27 cellular contexts compared by ENCODE assay signal in the genomic region with DNA sequence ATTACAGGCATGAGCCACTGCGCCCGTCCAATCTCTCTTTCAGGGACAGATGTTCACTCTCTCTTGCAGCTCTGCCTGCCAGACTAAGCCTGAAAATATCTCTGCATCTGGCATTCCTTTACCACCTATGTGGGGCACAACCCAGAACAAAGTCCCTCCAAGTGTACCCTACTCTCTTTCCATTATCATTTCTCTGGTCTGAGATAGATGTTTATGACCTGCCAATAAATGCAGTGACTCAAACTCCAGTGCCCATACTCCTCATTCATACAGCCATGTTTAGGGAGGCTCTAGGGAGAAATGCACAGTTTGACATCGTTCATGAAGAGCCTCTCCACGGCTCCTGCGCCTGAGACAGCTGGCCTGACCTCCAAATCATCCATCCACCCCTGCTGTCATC. TPM values are rescaled to one million over a fixed set of nuclear protein-coding genes. Genes with fewer than 3 reads are reported as not detected.
A peak's percentile ranks its signal among the peaks of the same experiment; 100 is the strongest.
DNase-seq lines count a peak whose midpoint lies in the region; TF ChIP-seq lines count a peak whose summit lies in the region.
"Had no signal": no experiment of that assay in that cellular context is flagged by ENCODE, and none has a peak within 500 bp of the region (broad histone marks: within the 10 kb centered on the region; RNA-seq: fewer than 3 reads in every experiment).

A gene with protein sequence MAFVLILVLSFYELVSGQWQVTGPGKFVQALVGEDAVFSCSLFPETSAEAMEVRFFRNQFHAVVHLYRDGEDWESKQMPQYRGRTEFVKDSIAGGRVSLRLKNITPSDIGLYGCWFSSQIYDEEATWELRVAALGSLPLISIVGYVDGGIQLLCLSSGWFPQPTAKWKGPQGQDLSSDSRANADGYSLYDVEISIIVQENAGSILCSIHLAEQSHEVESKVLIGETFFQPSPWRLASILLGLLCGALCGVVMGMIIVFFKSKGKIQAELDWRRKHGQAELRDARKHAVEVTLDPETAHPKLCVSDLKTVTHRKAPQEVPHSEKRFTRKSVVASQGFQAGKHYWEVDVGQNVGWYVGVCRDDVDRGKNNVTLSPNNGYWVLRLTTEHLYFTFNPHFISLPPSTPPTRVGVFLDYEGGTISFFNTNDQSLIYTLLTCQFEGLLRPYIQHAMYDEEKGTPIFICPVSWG (plus strand): TSS at position 255 of the 400 bp plus-strand sequence. CDS start 183 bp downstream, outside the sequence.

- TF ChIP-seq CTCF in colonic mucosa (IDR thresholded peaks at IDR 0.05) (no peak), transverse colon (IDR thresholded peaks at IDR 0.05) (no peak)

- in situ Hi-C loops in transverse colon (cut with MboI; ENCODE audit: low pct_ligation_motif_present in 1 of 4, low pct_unique_long_range_greater_than_20kb in 1 of 4, low sequenced_read_pairs in 3 of 4) = no loop called here

- H3K4me1 ChIP-seq in colonic mucosa (no peaks in the 10 kb centered on the region), mucosa of rectum (ENCODE audit: control insufficient read depth in 2 of 2, insufficient read depth in 2 of 2, low read length in 2 of 2) (peaks cover 0 to 29% of the 10 kb centered on the region in 2 donors), transverse colon (peaks cover 0 to 21% (median 5%) of the 10 kb centered on the region in 4 donors)
- H3K4me1 ChIP-seq in effector memory CD4-positive, alpha-beta T cell (ENCODE audit: control insufficient read depth, insufficient read depth, low read length, poor library complexity, severe bottlenecking) = no peaks in the 10 kb centered on the region
- H3K4me1 ChIP-seq: HAP-1 had no signal

- H3K27me3 ChIP-seq in colonic mucosa = no peaks in the 10 kb centered on the region
- H3K27me3 ChIP-seq in mucosa of rectum (ENCODE audit: control insufficient read depth in 2 of 2, insufficient read depth in 2 of 2, low read length in 2 of 2) = no peaks in the 10 kb centered on the region
- H3K27me3 ChIP-seq in transverse colon = no peaks in the 10 kb centered on the region
- no peaks in the 10 kb centered on the region for H3K27me3 ChIP-seq in effector memory CD4-positive, alpha-beta T cell (replicated peaks; ENCODE audit: control insufficient read depth, insufficient read depth, low read length, poor library complexity, severe bottlenecking)

- H3K9me3 ChIP-seq in colonic mucosa (no peaks in the 10 kb centered on the region), mucosa of rectum (ENCODE audit: control insufficient read depth in 2 of 2, low read length in 2 of 2) (no peaks in the 10 kb centered on the region), transverse colon (no peaks in the 10 kb centered on the region)
- no peaks in the 10 kb centered on the region for H3K9me3 ChIP-seq in effector memory CD4-positive, alpha-beta T cell (ENCODE audit: control insufficient read depth, low read length)
- H3K9me3 ChIP-seq: HAP-1 had no signal

- intact Hi-C loops in colonic mucosa (cut with DNase I) = no loop called here
- intact Hi-C loops in transverse colon (cut with DNase I; ENCODE audit: low total_unique reads) = no loop called here

- H3K36me3 ChIP-seq in colonic mucosa (no peaks in the 10 kb centered on the region), mucosa of rectum (ENCODE audit: control insufficient read depth in 2 of 2, insufficient read depth in 2 of 2, low read length in 2 of 2) (no peaks in the 10 kb centered on the region), transverse colon (no peaks in the 10 kb centered on the region)
- H3K36me3 ChIP-seq in effector memory CD4-positive, alpha-beta T cell (ENCODE audit: control insufficient read depth, insufficient read depth, low read length) = no peaks in the 10 kb centered on the region
- H3K36me3 ChIP-seq: HAP-1 had no signal

- TF ChIP-seq POLR2A in transverse colon (IDR thresholded peaks at IDR 0.05) = peak; percentile 55

- no peak for TF ChIP-seq EP300 in transverse colon (IDR thresholded peaks at IDR 0.05; ENCODE audit: low read depth)

- peak within 1 kb of the TSS; percentile 81 for H3K27ac ChIP-seq in colonic mucosa
- peak within 1 kb of the TSS; percentile 81 to 94 for H3K27ac ChIP-seq in mucosa of rectum (ENCODE audit: low read depth in 2 of 2, low read length in 2 of 2)
- H3K27ac ChIP-seq in transverse colon = peak within 1 kb of the TSS; percentile 57 to 84 (median 80)
- H3K27ac ChIP-seq in effector memory CD4-positive, alpha-beta T cell (ENCODE audit: insufficient read depth, low read length, poor library complexity, severe bottlenecking) = no peak within 1 kb of the TSS
- H3K27ac ChIP-seq: RWPE1 had no signal

- peak within 1 kb of the TSS; percentile 70 to 90 for H3K9ac ChIP-seq in colonic mucosa (ENCODE audit: low read depth in 2 of 2, low read length in 2 of 2)
- H3K9ac ChIP-seq in mucosa of rectum (ENCODE audit: low read depth in 1 of 2, low read length in 2 of 2) = peak within 1 kb of the TSS; percentile 47 to 85

- 30 to 53% methylated on average over 2 to 5 of the region's 5 CpGs for WGBS in transverse colon (ENCODE audit: low coverage in 1 of 2), 2 donors

- H3K4me3 ChIP-seq in colonic mucosa (peak within 1 kb of the TSS; percentile 34), mucosa of rectum (ENCODE audit: low read length in 2 of 2) (peak within 1 kb of the TSS; percentile 72 to 83), transverse colon (peak within 1 kb of the TSS in 3 of 4 donors; percentile 28 to 40 (median 34))
- no peak within 1 kb of the TSS for H3K4me3 ChIP-seq in effector memory CD4-positive, alpha-beta T cell (ENCODE audit: insufficient read depth, low read depth, low read length, poor library complexity, severe bottlenecking)
- H3K4me3 ChIP-seq: GM23338, HAP-1 had no signal

- peak; percentile 49 for DNase-seq in NCI-H1694 treated with DMSO at 0.1 percent for 48 hours (lab: John Stamatoyannopoulos, UW)
- peak; percentile 60 for DNase-seq in colonic mucosa
- DNase-seq in transverse colon = peak; percentile 39
- DNase-seq in NCI-H146 (lab: John Stamatoyannopoulos, UW) = no peak
- DNase-seq in activated CD4-positive, CD25-positive, alpha-beta regulatory T cell treated with anti-CD3 and anti-CD28 coated beads, Interleukin-2, amount 50 U/mL, for 72 hours = no peak
- DNase-seq in effector memory CD4-positive, alpha-beta T cell = no peak
- DNase-seq: C1 segment of cervical spinal cord; CD4-positive, alpha-beta memory T cell; DMS153; DND-41; HFFc6; KBM-7; NCI-H1105 treated with DMSO at 0.1 percent for 48 hours; NCI-H187; NCI-H2081 treated with DMSO at 0.1 percent for 48 hours; NCI-H526 treated with DMSO at 0.1 percent for 48 hours; SHP77; T-cell had no signal

RNA-seq across cellular contexts. Expression of the gene that starts here (rescaled TPM):
- total RNA-seq in colonic mucosa (10 to 100 TPM; 38.0 to 71.1 TPM), transverse colon (100 to 1,000 TPM in 1 of 4 donors, 10 to 100 TPM in 3; 15.7 to 146 (median 34.7) TPM)
- total RNA-seq: A673; CD4-positive, alpha-beta memory T cell; GM23338; HFFc6; LHCN-M2; MCF 10A; NCI-H460; SK-MEL-5; T-cell had no signal

Comparison
In these comparisons a context has a peak if more than half of its experiments do, and no peak if none do; other contexts are left out.
1. DNase-seq: peak in NCI-H1694 treated with DMSO at 0.1 percent for 48 hours (single experiment), colonic mucosa (single experiment) and transverse colon (single experiment); none in NCI-H146 (single experiment), activated CD4-positive, CD25-positive, alpha-beta regulatory T cell treated with anti-CD3 and anti-CD28 coated beads, Interleukin-2, amount 50 U/mL, for 72 hours (single experiment) and effector memory CD4-positive, alpha-beta T cell (0 of 3).